8 cellular contexts compared by ENCODE assay signal in the genomic region with DNA sequence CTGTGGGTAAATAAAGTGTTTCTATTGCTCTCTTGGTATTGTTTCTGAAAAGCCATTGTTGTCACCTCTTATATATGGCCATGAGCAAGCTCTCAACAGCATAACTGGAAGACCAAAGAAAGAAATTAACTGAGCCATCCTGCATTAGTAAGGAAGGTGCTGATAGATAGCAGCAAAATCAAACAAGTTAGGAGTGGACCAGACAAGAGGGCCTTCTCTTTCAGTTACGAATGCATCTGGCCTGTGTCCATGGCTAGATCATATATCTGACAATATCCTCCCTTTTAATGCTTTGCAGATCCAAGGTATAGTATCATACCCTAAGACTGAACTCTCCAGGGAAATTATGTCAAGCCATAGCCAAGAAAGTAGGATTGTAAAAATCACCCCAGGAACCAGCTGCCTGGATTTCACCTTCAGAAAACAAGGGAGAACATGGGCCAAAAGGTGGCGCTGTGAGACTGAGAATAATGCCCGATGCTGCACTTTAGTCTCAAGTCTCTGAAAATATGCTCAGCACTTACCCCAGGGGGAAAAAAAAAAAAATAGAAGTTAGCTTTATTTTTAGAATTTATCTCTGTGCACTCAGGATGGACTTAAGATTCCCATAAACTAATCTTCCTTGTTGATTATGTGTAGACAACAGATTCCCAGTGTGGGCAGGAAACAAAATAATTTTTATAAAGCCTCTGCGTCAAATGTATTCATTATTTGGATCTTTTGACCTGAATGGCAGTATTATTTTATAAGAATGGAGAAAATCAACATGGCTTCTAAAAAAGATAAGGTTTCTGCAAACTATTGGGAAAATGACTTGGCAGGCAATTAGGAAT.
DNase-seq lines count a peak whose midpoint lies in the region; ATAC-seq and TF ChIP-seq lines count a peak whose summit lies in the region.

No MANE protein-coding gene starts in this region.

- H3K36me3 Mint-ChIP-seq in CD4-positive, alpha-beta memory T cell = no peaks in the 10 kb centered on the region
- no peaks in the 10 kb centered on the region for H3K36me3 Mint-ChIP-seq in activated naive CD8-positive, alpha-beta T cell treated with anti-CD3 and anti-CD28 coated beads for 36 hours

- CTCF ChIA-PET in CD4-positive, alpha-beta memory T cell (lab: Charles Lee; ENCODE audit: partially characterized antibody) = interaction anchor here (0.7 to 12.4 kb wide), 63 partner anchors 10 to 1576 kb away, joined by 3 to 252 read pairs (median 5); a partner anchor contains a TSS

- no peaks in the 10 kb centered on the region for H3K27me3 ChIP-seq in CD4-positive, alpha-beta memory T cell (ENCODE audit: insufficient read depth, low read length)
- H3K27me3 ChIP-seq in psoas muscle (ENCODE audit: insufficient read depth in 3 of 3, low read length in 2 of 3) = peaks cover 0 to 5% (median 4%) of the 10 kb centered on the region in 3 donors
- no peaks in the 10 kb centered on the region for H3K27me3 ChIP-seq in vagina

- H3K9me3 ChIP-seq in CD4-positive, alpha-beta memory T cell (ENCODE audit: control insufficient read depth in 1 of 2, low read length in 2 of 2) = no peaks in the 10 kb centered on the region
- H3K9me3 ChIP-seq in psoas muscle = no peaks in the 10 kb centered on the region
- H3K9me3 ChIP-seq in vagina = no peaks in the 10 kb centered on the region

- ATAC-seq in GM21619 (IDR thresholded peaks at IDR 0.05; ENCODE audit: unreplicated experiment) (peak; percentile 90), Right ventricle myocardium superior (ENCODE audit: poor library complexity) (peak; percentile 93), psoas muscle (peak in 3 of 4 donors; percentile 57 to 86 (median 65))

- 44 to 48% (median 45%) methylated on average over 4 of the region's 4 CpGs for WGBS in psoas muscle, 3 donors

- H3K27ac Mint-ChIP-seq in CD4-positive, alpha-beta memory T cell = peak overlapping the region in 1 of 7 donors; percentile 11
- H3K27ac Mint-ChIP-seq in activated naive CD8-positive, alpha-beta T cell treated with anti-CD3 and anti-CD28 coated beads for 36 hours = no peak overlapping the region

- H3K27ac ChIP-seq in CD4-positive, alpha-beta memory T cell (ENCODE audit: low read depth, low read length) = no peak overlapping the region
- no peak overlapping the region for H3K27ac ChIP-seq in psoas muscle
- H3K27ac ChIP-seq in vagina = no peak overlapping the region

- TF ChIP-seq CTCF in psoas muscle (IDR thresholded peaks at IDR 0.05) = peak; percentile 76
- TF ChIP-seq CTCF in vagina (IDR thresholded peaks at IDR 0.05) = peak; percentile 75 to 84 (median 82)

- no peaks in the 10 kb centered on the region for H3K27me3 Mint-ChIP-seq in CD4-positive, alpha-beta memory T cell
- H3K27me3 Mint-ChIP-seq in activated naive CD8-positive, alpha-beta T cell treated with anti-CD3 and anti-CD28 coated beads for 36 hours = no peaks in the 10 kb centered on the region

- DNase-seq in CD4-positive, alpha-beta memory T cell = peak; percentile 75 to 81 (median 77)
- DNase-seq in MV-4-11 (lab: John Stamatoyannopoulos, UW) (peak; percentile 65), SKM-1 treated with dmso at 0.1 percent for 144 hours (lab: John Stamatoyannopoulos, UW; ENCODE audit: unreplicated experiment) (peak; percentile 58), Right ventricle myocardium superior (peak; percentile 86), psoas muscle (peak; percentile 74 to 84), vagina (ENCODE audit: extremely low spot score in 2 of 2) (no peak)
- DNase-seq in activated naive CD8-positive, alpha-beta T cell treated with anti-CD3 and anti-CD28 coated beads for 36 hours = peak; percentile 71

- no peaks in the 10 kb centered on the region for H3K9me3 Mint-ChIP-seq in CD4-positive, alpha-beta memory T cell
- no peaks in the 10 kb centered on the region for H3K9me3 Mint-ChIP-seq in activated naive CD8-positive, alpha-beta T cell treated with anti-CD3 and anti-CD28 coated beads for 36 hours

- H3K36me3 ChIP-seq in CD4-positive, alpha-beta memory T cell (ENCODE audit: insufficient read depth, low read length) = no peaks in the 10 kb centered on the region
- H3K36me3 ChIP-seq in psoas muscle (ENCODE audit: insufficient read depth in 1 of 2, low read depth in 1 of 2) = no peaks in the 10 kb centered on the region
- H3K36me3 ChIP-seq in vagina = no peaks in the 10 kb centered on the region

- H3K4me3 ChIP-seq in CD4-positive, alpha-beta memory T cell (ENCODE audit: low read length in 2 of 2) = no peak overlapping the region
- H3K4me3 ChIP-seq in psoas muscle (no peak overlapping the region), vagina (no peak overlapping the region)

- no peak for TF ChIP-seq POLR2A in vagina (IDR thresholded peaks at IDR 0.05)

- peaks cover 0 to 4% (median under 1%) of the 10 kb centered on the region in 4 donors for H3K4me1 Mint-ChIP-seq in CD4-positive, alpha-beta memory T cell
- H3K4me1 Mint-ChIP-seq in activated naive CD8-positive, alpha-beta T cell treated with anti-CD3 and anti-CD28 coated beads for 36 hours = peaks cover 3% of the 10 kb centered on the region

- no peaks in the 10 kb centered on the region for H3K4me1 ChIP-seq in CD4-positive, alpha-beta memory T cell (ENCODE audit: insufficient read depth, low read length)
- H3K4me1 ChIP-seq in psoas muscle = no peaks in the 10 kb centered on the region
- H3K4me1 ChIP-seq in vagina = no peaks in the 10 kb centered on the region

- H3K4me3 Mint-ChIP-seq in CD4-positive, alpha-beta memory T cell = no peak overlapping the region
- no peak overlapping the region for H3K4me3 Mint-ChIP-seq in activated naive CD8-positive, alpha-beta T cell treated with anti-CD3 and anti-CD28 coated beads for 36 hours

- intact Hi-C loops in CD4-positive, alpha-beta memory T cell (cut with micrococcal nuclease) = loop anchor here (1.0 to 5.0 kb wide), 11 partner anchors 118 to 785 kb away; a partner anchor contains a TSS
- intact Hi-C loops in Right ventricle myocardium superior (cut with DNase I) = loop anchor here (2.0 to 5.0 kb wide), 3 partner anchors 120 to 660 kb away; no protein-coding TSS in a partner anchor
- intact Hi-C loops in psoas muscle (cut with DNase I) = loop anchor here (2.0 to 5.0 kb wide), 4 partner anchors 120 to 660 kb away; no protein-coding TSS in a partner anchor
- intact Hi-C loops in vagina (cut with DNase I) = loop anchor here (5.0 to 10.0 kb wide), 3 partner anchors 113 to 660 kb away; no protein-coding TSS in a partner anchor

- POLR2A ChIA-PET in CD4-positive, alpha-beta memory T cell (lab: Charles Lee; ENCODE audit: partially characterized antibody) = interaction anchor here (0.6 to 1.6 kb wide), 13 partner anchors 15 to 677 kb away, joined by 3 to 7 read pairs (median 4); a partner anchor contains a TSS

Comparison
In these comparisons a context has a peak if more than half of its experiments do, and no peak if none do; other contexts are left out.
1. DNase-seq: peak in CD4-positive, alpha-beta memory T cell (5 of 5), MV-4-11 (single experiment), SKM-1 treated with dmso at 0.1 percent for 144 hours (single experiment), activated naive CD8-positive, alpha-beta T cell treated with anti-CD3 and anti-CD28 coated beads for 36 hours (single experiment), Right ventricle myocardium superior (single experiment) and psoas muscle (2 of 2); none in vagina (0 of 2).
2. Peak in every context shown above with its lines, with median percentiles within 50 percentile points of each other: ATAC-seq.